Comparison of ENCODE assay signal across 8 cellular contexts in the genomic region with DNA sequence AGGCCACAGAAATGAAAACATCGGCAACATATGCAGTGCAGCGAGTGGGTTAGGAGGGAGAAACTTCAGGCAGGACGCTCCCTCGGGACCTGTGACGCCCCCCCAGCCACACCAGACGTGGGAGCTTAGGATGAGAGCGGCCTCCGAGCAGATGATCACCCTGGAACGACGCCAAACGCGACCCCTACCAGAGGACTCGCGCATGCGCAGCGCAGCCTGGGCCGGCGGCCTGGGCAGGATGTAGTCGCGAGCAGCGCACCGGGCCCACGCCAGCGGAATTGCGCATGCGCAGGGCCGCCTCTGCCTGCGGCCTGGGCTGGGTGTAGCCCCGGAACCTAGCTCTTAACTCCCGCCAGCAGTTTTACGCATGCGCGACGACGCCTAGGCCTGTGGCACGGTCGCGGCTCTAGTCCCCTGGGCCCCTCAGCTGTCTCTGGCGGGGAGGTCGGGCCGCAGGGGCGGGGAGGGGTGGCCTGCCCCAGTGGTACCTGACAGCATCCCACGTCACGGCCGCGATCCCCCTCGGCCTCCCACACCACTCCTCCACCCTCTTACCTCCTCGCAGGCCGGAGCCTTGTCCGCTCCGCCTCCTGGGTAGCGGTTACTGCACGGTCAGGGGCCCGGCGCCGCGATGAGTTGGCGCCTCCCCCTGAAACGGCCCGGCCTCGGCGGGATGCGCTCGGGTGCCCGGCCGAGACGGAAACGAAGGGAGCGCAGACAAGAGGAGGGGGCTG. TPM values are rescaled to one million over a fixed set of nuclear protein-coding genes. Genes with fewer than 3 reads are reported as not detected.
A peak's percentile ranks its signal among the peaks of the same experiment; 100 is the strongest.
DNase-seq lines count a peak whose midpoint lies in the region; ATAC-seq and TF ChIP-seq lines count a peak whose summit lies in the region.

A gene (minus strand): TSS at position 608 of the 734 bp plus-strand sequence. CDS start 11,141 bp downstream, outside the sequence.

- CTCF ChIA-PET in GM10248 (lab: Yijun Ruan, JAX) = interaction anchor here (0.8 to 1.3 kb wide), 3 partner anchors 10 to 29 kb away, joined by 3 to 10 read pairs (median 3); no protein-coding TSS in a partner anchor

- no peaks in the 10 kb centered on the region for H3K27me3 ChIP-seq in thoracic aorta (replicated peaks; ENCODE audit: insufficient read depth)

- peak within 1 kb of the TSS; percentile 89 for H3K4me3 Mint-ChIP-seq in activated naive CD8-positive, alpha-beta T cell treated with anti-CD3 and anti-CD28 coated beads for 36 hours
- peak within 1 kb of the TSS; percentile 90 for H3K4me3 Mint-ChIP-seq in osteocyte (ENCODE audit: unreplicated experiment)

- H3K9me3 ChIP-seq in thoracic aorta = no peaks in the 10 kb centered on the region

- no peaks in the 10 kb centered on the region for H3K36me3 Mint-ChIP-seq in activated naive CD8-positive, alpha-beta T cell treated with anti-CD3 and anti-CD28 coated beads for 36 hours
- no peaks in the 10 kb centered on the region for H3K36me3 Mint-ChIP-seq in osteocyte (ENCODE audit: unreplicated experiment)

- H3K4me1 Mint-ChIP-seq in activated naive CD8-positive, alpha-beta T cell treated with anti-CD3 and anti-CD28 coated beads for 36 hours = peaks cover 22% of the 10 kb centered on the region
- H3K4me1 Mint-ChIP-seq in osteocyte (ENCODE audit: unreplicated experiment) = peaks cover 14% of the 10 kb centered on the region

- no peaks in the 10 kb centered on the region for H3K27me3 Mint-ChIP-seq in activated naive CD8-positive, alpha-beta T cell treated with anti-CD3 and anti-CD28 coated beads for 36 hours
- no peaks in the 10 kb centered on the region for H3K27me3 Mint-ChIP-seq in osteocyte (ENCODE audit: unreplicated experiment)

- DNase-seq in GM10248 (ENCODE audit: extremely low spot score) = peak; percentile 99
- DNase-seq in NCI-H1092 treated with DMSO at 0.1 percent for 48 hours (lab: John Stamatoyannopoulos, UW) = peak; percentile 94
- DNase-seq in activated naive CD8-positive, alpha-beta T cell treated with anti-CD3 and anti-CD28 coated beads for 36 hours = peak; percentile 100
- peak; percentile 93 to 99 (median 98) for DNase-seq in head of caudate nucleus
- peak; percentile 100 for DNase-seq in osteocyte (ENCODE audit: extremely low spot score, unreplicated experiment)
- DNase-seq in thoracic aorta (ENCODE audit: low spot score) = peak; percentile 93

- peak; percentile 87 for ATAC-seq in HG02610 (IDR thresholded peaks at IDR 0.05; ENCODE audit: unreplicated experiment)
- ATAC-seq in SK-N-SH treated with all-trans-retinoic acid at 6 μM for 48 hours = peak; percentile 95
- ATAC-seq in thoracic aorta (ENCODE audit: insufficient number of reproducible peaks, low FRiP score, low read depth) = peak; percentile 98

- peaks cover 17 to 27% of the 10 kb centered on the region in 2 donors for H3K4me1 ChIP-seq in thoracic aorta (ENCODE audit: control insufficient read depth in 1 of 2, low read depth in 2 of 2)

- peak within 1 kb of the TSS; percentile 96 for H3K27ac Mint-ChIP-seq in activated naive CD8-positive, alpha-beta T cell treated with anti-CD3 and anti-CD28 coated beads for 36 hours
- H3K27ac Mint-ChIP-seq in osteocyte (ENCODE audit: unreplicated experiment) = peak within 1 kb of the TSS; percentile 96

- TF ChIP-seq CTCF in GM10248 (IDR thresholded peaks at IDR 0.05; ENCODE audit: control extremely low read depth, extremely low read depth, low read depth, missing control alignments) = peak; percentile 3
- no peak for TF ChIP-seq CTCF in osteocyte (IDR thresholded peaks at IDR 0.05)
- no peak for TF ChIP-seq CTCF in thoracic aorta (IDR thresholded peaks at IDR 0.05)

- POLR2A ChIA-PET in GM10248 (lab: Yijun Ruan, JAX) = interaction anchor here (0.6 to 1.0 kb wide), 3 partner anchors 9 to 68 kb away, joined by 3 to 5 read pairs (median 5); no protein-coding TSS in a partner anchor

- intact Hi-C loops in head of caudate nucleus (cut with DNase I) = loop anchor here (5.0 kb wide), 1 partner anchor 45 kb away; no protein-coding TSS in a partner anchor

- H3K4me3 ChIP-seq in thoracic aorta = peak within 1 kb of the TSS; percentile 84

- no peaks in the 10 kb centered on the region for H3K36me3 ChIP-seq in thoracic aorta

- peak within 1 kb of the TSS; percentile 96 for H3K27ac ChIP-seq in thoracic aorta

- peaks cover 2% of the 10 kb centered on the region for H3K9me3 Mint-ChIP-seq in activated naive CD8-positive, alpha-beta T cell treated with anti-CD3 and anti-CD28 coated beads for 36 hours
- no peaks in the 10 kb centered on the region for H3K9me3 Mint-ChIP-seq in osteocyte (ENCODE audit: unreplicated experiment)

TF ChIP-seq in SK-N-SH treated with all-trans-retinoic acid at 6 μM for 48 hours, 23 proteins besides CTCF, POLR2A, EP300 and RAD21:
- TF ChIP-seq ZNF70 (CRISPR knock-in tag; IDR thresholded peaks at IDR 0.05) (no peak), OSR1 (CRISPR knock-in tag; IDR thresholded peaks at IDR 0.05) (no peak), CSDC2 (CRISPR knock-in tag; IDR thresholded peaks at IDR 0.05) (no peak), ZC3H10 (CRISPR knock-in tag; IDR thresholded peaks at IDR 0.05) (no peak), ZFP30 (CRISPR knock-in tag; IDR thresholded peaks at IDR 0.05) (no peak), ESRRG (CRISPR knock-in tag; IDR thresholded peaks at IDR 0.05) (no peak), GLIS3 (CRISPR knock-in tag; IDR thresholded peaks at IDR 0.05) (0 out of 2 replicates have a peak, but pooled peaks have one; percentile 15)
- TF ChIP-seq, protein P1, sequence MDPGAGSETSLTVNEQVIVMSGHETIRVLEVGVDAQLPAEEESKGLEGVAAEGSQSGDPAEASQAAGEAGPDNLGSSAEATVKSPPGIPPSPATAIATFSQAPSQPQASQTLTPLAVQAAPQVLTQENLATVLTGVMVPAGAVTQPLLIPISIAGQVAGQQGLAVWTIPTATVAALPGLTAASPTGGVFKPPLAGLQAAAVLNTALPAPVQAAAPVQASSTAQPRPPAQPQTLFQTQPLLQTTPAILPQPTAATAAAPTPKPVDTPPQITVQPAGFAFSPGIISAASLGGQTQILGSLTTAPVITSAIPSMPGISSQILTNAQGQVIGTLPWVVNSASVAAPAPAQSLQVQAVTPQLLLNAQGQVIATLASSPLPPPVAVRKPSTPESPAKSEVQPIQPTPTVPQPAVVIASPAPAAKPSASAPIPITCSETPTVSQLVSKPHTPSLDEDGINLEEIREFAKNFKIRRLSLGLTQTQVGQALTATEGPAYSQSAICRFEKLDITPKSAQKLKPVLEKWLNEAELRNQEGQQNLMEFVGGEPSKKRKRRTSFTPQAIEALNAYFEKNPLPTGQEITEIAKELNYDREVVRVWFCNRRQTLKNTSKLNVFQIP (CRISPR knock-in tag; IDR thresholded peaks at IDR 0.05; ENCODE audit: borderline replicate concordance, low read depth) = no peak
- TF ChIP-seq, protein P2, sequence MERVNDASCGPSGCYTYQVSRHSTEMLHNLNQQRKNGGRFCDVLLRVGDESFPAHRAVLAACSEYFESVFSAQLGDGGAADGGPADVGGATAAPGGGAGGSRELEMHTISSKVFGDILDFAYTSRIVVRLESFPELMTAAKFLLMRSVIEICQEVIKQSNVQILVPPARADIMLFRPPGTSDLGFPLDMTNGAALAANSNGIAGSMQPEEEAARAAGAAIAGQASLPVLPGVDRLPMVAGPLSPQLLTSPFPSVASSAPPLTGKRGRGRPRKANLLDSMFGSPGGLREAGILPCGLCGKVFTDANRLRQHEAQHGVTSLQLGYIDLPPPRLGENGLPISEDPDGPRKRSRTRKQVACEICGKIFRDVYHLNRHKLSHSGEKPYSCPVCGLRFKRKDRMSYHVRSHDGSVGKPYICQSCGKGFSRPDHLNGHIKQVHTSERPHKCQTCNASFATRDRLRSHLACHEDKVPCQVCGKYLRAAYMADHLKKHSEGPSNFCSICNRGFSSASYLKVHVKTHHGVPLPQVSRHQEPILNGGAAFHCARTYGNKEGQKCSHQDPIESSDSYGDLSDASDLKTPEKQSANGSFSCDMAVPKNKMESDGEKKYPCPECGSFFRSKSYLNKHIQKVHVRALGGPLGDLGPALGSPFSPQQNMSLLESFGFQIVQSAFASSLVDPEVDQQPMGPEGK (CRISPR knock-in tag; IDR thresholded peaks at IDR 0.05; ENCODE audit: borderline replicate concordance) = no peak

RNA-seq across cellular contexts. Expression of the gene that starts here (rescaled TPM):
- 1 to 10 TPM; 1.9 to 2.4 TPM for total RNA-seq in activated naive CD8-positive, alpha-beta T cell treated with anti-CD3 and anti-CD28 coated beads for 36 hours
- total RNA-seq in osteocyte (12.1 and 12.6 TPM in 2 replicates), thoracic aorta (10 to 100 TPM; 15.8 to 16.4 TPM)

Comparison
In these comparisons a context has a peak if more than half of its experiments do, and no peak if none do; other contexts are left out.
1. Peak in every context shown above with its lines: DNase-seq, ATAC-seq, H3K4me3 ChIP-seq and H3K27ac ChIP-seq.